ENCODE assay signal across 8 cellular contexts in the genomic region with DNA sequence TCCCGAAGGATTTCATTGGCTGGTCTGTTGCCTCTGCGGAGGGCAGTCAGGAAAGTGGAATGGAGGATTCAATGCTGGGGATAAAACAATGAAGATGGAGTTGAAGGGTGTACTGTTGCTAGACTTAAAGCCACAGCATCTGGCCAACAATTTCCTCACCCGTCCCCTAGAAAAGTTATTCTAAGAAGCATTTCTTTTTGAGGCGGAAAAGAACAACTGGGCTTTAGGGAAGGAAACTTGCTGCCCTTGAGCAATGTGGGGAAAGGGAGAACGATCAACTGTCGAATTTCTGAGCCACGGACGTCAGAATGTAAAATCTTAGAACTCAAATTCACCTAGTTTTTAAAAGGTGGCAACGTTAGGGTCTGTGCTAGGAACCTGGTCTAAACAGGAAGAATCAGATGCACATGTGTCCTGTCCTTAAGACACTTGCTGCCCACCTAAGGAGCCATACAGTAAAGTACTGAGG. TPM values are rescaled to one million over a fixed set of nuclear protein-coding genes. Genes with fewer than 3 reads are reported as not detected.
DNase-seq lines count a peak whose midpoint lies in the region; ATAC-seq, FAIRE-seq and TF ChIP-seq lines count a peak whose summit lies in the region.

No MANE protein-coding gene starts in this region.

- 2% methylated on average over 9 of the region's 9 CpGs for WGBS in A549 (ENCODE audit: missing lambda C conversion rate)
- 0 to 2% methylated on average over 9 of the region's 9 CpGs for WGBS in testis, 2 donors

- H3K9me3 Mint-ChIP-seq in activated naive CD8-positive, alpha-beta T cell treated with anti-CD3 and anti-CD28 coated beads, Interleukin-2, amount 10 ng/mL, durations not matched to agents 7 days and 5 days: peaks cover 7% of the 10 kb centered on the region

- H3K4me3 Mint-ChIP-seq in activated naive CD8-positive, alpha-beta T cell treated with anti-CD3 and anti-CD28 coated beads, Interleukin-2, amount 10 ng/mL, durations not matched to agents 7 days and 5 days: peak overlapping the region; percentile 90

- peaks cover 9% of the 10 kb centered on the region; the same call in 1 of the 3 replicates for H3K4me1 ChIP-seq in A549
- H3K4me1 ChIP-seq in testis: peaks cover 4% of the 10 kb centered on the region

- H3K4me1 Mint-ChIP-seq in activated naive CD8-positive, alpha-beta T cell treated with anti-CD3 and anti-CD28 coated beads, Interleukin-2, amount 10 ng/mL, durations not matched to agents 7 days and 5 days: peaks cover 21% of the 10 kb centered on the region

- TF ChIP-seq CTCF in A549 (IDR thresholded peaks at IDR 0.05) (no peak), kidney epithelial cell (IDR thresholded peaks at IDR 0.05; ENCODE audit: insufficient read depth, low read length, poor library complexity, severe bottlenecking) (no peak), testis (IDR thresholded peaks at IDR 0.05) (no peak)

- intact Hi-C loops in testis (cut with DNase I; ENCODE audit: low total_unique reads): no loop called here

- no peak for FAIRE-seq in A549 (lab: Jason Lieb, UNC)
- FAIRE-seq in GM19239 (lab: Jason Lieb, UNC): peak; percentile 87

- CTCF ChIA-PET in A549 (lab: Yijun Ruan, JAX): no interaction called here

- H3K4me2 ChIP-seq in A549: peak overlapping the region; percentile 88

- TF ChIP-seq RAD21 in A549 (conservative IDR thresholded peaks at IDR 0.05 in 1 of 2, IDR thresholded peaks at IDR 0.05 in 1 of 2): no peak

- H3K27ac ChIP-seq in A549 (peak overlapping the region; percentile 94 to 98), testis (peak overlapping the region; percentile 99)

- H3K9me3 ChIP-seq in A549: peaks cover 11% of the 10 kb centered on the region
- no peaks in the 10 kb centered on the region for H3K9me3 ChIP-seq in testis

- peaks cover 2% of the 10 kb centered on the region for H3K27me3 Mint-ChIP-seq in activated naive CD8-positive, alpha-beta T cell treated with anti-CD3 and anti-CD28 coated beads, Interleukin-2, amount 10 ng/mL, durations not matched to agents 7 days and 5 days

- peaks cover 11% of the 10 kb centered on the region for H3K36me3 Mint-ChIP-seq in activated naive CD8-positive, alpha-beta T cell treated with anti-CD3 and anti-CD28 coated beads, Interleukin-2, amount 10 ng/mL, durations not matched to agents 7 days and 5 days

- peak overlapping the region; percentile 83 for H3K4me3 ChIP-seq in A549
- H3K4me3 ChIP-seq in kidney epithelial cell (ENCODE audit: low read depth, low read length): peak overlapping the region; percentile 66
- H3K4me3 ChIP-seq in testis: peak overlapping the region; percentile 78 to 94

- ATAC-seq in A549: no peak
- ATAC-seq in activated naive CD8-positive, alpha-beta T cell treated with anti-CD3 and anti-CD28 coated beads, Interleukin-2, amount 10 ng/mL, durations not matched to agents 7 days and 5 days (ENCODE audit: low read depth): no peak

- POLR2A ChIA-PET in A549 (lab: Yijun Ruan, JAX): no interaction called here
- POLR2A ChIA-PET in activated naive CD8-positive, alpha-beta T cell treated with anti-CD3 and anti-CD28 coated beads, Interleukin-2, amount 10 ng/mL, durations not matched to agents 7 days and 5 days (lab: Charles Lee): interaction anchor here (0.7 to 1.8 kb wide), 2 partner anchors 18 to 59 kb away, joined by 3 to 5 read pairs; a partner anchor contains a TSS

- TF ChIP-seq POLR2A in A549 (IDR thresholded peaks at IDR 0.05; ENCODE audit: low read length): no peak
- no peak for TF ChIP-seq POLR2A in testis (IDR thresholded peaks at IDR 0.05)

- peak overlapping the region; percentile 99 for H3K27ac Mint-ChIP-seq in activated naive CD8-positive, alpha-beta T cell treated with anti-CD3 and anti-CD28 coated beads, Interleukin-2, amount 10 ng/mL, durations not matched to agents 7 days and 5 days

- H3K36me3 ChIP-seq in kidney epithelial cell (ENCODE audit: control insufficient read depth, insufficient read depth, low read length) (no peaks in the 10 kb centered on the region), testis (ENCODE audit: low read depth, missing control alignments) (no peaks in the 10 kb centered on the region)

- no peak for TF ChIP-seq EP300 in A549 (IDR thresholded peaks at IDR 0.05)

- H3K27me3 ChIP-seq in kidney epithelial cell (ENCODE audit: control insufficient read depth, insufficient read depth, low read length): no peaks in the 10 kb centered on the region
- H3K27me3 ChIP-seq in testis: no peaks in the 10 kb centered on the region

- peak in 1 of 2 experiments; percentile 90 for DNase-seq in A549 (ENCODE audit: low read depth in 1 of 2, low spot score in 1 of 2)
- DNase-seq in GM19239 (ENCODE audit: insufficient read length, low spot score): no peak
- DNase-seq in activated naive CD8-positive, alpha-beta T cell treated with anti-CD3 and anti-CD28 coated beads, Interleukin-2, amount 10 ng/mL, durations not matched to agents 7 days and 5 days: no peak
- DNase-seq in kidney epithelial cell (ENCODE audit: low read depth): peak; percentile 69
- DNase-seq in testis: no peak
- DNase-seq in ureter (ENCODE audit: low spot score): no peak
- no peak for DNase-seq in retina
- no peak for DNase-seq in middle frontal gyrus (ENCODE audit: extremely low spot score, low spot score)

TF ChIP-seq in A549, 52 proteins besides CTCF, POLR2A, EP300 and RAD21:
- TF ChIP-seq EHMT2 (IDR thresholded peaks at IDR 0.05; ENCODE audit: low read depth): no peak
- TF ChIP-seq, protein P1, sequence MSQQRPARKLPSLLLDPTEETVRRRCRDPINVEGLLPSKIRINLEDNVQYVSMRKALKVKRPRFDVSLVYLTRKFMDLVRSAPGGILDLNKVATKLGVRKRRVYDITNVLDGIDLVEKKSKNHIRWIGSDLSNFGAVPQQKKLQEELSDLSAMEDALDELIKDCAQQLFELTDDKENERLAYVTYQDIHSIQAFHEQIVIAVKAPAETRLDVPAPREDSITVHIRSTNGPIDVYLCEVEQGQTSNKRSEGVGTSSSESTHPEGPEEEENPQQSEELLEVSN (IDR thresholded peaks at IDR 0.05; ENCODE audit: borderline replicate concordance, low read depth): no peak
- TF ChIP-seq, protein P2, sequence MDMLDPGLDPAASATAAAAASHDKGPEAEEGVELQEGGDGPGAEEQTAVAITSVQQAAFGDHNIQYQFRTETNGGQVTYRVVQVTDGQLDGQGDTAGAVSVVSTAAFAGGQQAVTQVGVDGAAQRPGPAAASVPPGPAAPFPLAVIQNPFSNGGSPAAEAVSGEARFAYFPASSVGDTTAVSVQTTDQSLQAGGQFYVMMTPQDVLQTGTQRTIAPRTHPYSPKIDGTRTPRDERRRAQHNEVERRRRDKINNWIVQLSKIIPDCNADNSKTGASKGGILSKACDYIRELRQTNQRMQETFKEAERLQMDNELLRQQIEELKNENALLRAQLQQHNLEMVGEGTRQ (IDR thresholded peaks at IDR 0.05): no peak
- TF ChIP-seq CHD4 (IDR thresholded peaks at IDR 0.05; ENCODE audit: borderline replicate concordance): no peak
- TF ChIP-seq RCOR1 (IDR thresholded peaks at IDR 0.05; ENCODE audit: low read depth, low read length): no peak
- TF ChIP-seq, protein P3, sequence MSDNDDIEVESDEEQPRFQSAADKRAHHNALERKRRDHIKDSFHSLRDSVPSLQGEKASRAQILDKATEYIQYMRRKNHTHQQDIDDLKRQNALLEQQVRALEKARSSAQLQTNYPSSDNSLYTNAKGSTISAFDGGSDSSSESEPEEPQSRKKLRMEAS (IDR thresholded peaks at IDR 0.05): no peak
- no peak for TF ChIP-seq TP53 (CRISPR knock-in tag; IDR thresholded peaks at IDR 0.05)
- no peak for TF ChIP-seq RARB (CRISPR knock-in tag; IDR thresholded peaks at IDR 0.05)
- TF ChIP-seq, protein P4, sequence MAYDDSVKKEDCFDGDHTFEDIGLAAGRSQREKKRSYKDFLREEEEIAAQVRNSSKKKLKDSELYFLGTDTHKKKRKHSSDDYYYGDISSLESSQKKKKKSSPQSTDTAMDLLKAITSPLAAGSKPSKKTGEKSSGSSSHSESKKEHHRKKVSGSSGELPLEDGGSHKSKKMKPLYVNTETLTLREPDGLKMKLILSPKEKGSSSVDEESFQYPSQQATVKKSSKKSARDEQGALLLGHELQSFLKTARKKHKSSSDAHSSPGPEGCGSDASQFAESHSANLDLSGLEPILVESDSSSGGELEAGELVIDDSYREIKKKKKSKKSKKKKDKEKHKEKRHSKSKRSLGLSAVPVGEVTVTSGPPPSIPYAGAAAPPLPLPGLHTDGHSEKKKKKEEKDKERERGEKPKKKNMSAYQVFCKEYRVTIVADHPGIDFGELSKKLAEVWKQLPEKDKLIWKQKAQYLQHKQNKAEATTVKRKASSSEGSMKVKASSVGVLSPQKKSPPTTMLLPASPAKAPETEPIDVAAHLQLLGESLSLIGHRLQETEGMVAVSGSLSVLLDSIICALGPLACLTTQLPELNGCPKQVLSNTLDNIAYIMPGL (CRISPR knock-in tag; IDR thresholded peaks at IDR 0.05; ENCODE audit: borderline replicate concordance): no peak
- no peak for TF ChIP-seq ESRRA (IDR thresholded peaks at IDR 0.05; ENCODE audit: borderline replicate concordance, low read length)

RNA-seq across cellular contexts. Expression of a gene that starts 0.7 kb away (rescaled TPM):
- polyA plus RNA-seq in A549 (2011; rRNA removed) (21.1 and 23.4 TPM in 2 replicates), A549 (2017; fragmentation: RNase III; extraction: RNeasy Plus Mini Kit Qiagen cat#74134 plus additional on column Dnase treatment) (18.9 to 22.4 TPM (median 20.5 TPM) in 3 replicates), testis (ENCODE audit: insufficient read depth, low read depth, low replicate concordance) (234 TPM)
- 40.5 and 43.6 TPM in 2 replicates for polyA plus RNA-seq in A549 (2012; cell fraction: cytosol; rRNA removed)
- 17.6 and 23.0 TPM in 2 replicates for polyA plus RNA-seq in A549 (2012; cell fraction: nucleus; rRNA removed)
- 4.8 and 10.5 TPM in 2 replicates for polyA minus RNA-seq in A549 (2011; rRNA and poly(A)+ RNA removed)
- total RNA-seq in activated naive CD8-positive, alpha-beta T cell treated with anti-CD3 and anti-CD28 coated beads, Interleukin-2, amount 10 ng/mL, durations not matched to agents 7 days and 5 days: 1 to 10 TPM; 7.5 to 8.0 TPM
- total RNA-seq in kidney epithelial cell (8.3 and 8.4 TPM in 2 replicates), testis (10 to 100 TPM; 46.1 to 60.0 TPM), ureter (7.3 TPM)

RNA-seq across cellular contexts. Expression of a gene that starts 17.9 kb away (rescaled TPM):
- polyA plus RNA-seq in A549 (2011; rRNA removed) (49.5 and 75.7 TPM in 2 replicates), A549 (2017; fragmentation: RNase III; extraction: RNeasy Plus Mini Kit Qiagen cat#74134 plus additional on column Dnase treatment) (47.8 to 50.0 TPM (median 49.5 TPM) in 3 replicates), testis (ENCODE audit: insufficient read depth, low read depth, low replicate concordance) (73.2 TPM)
- polyA plus RNA-seq in A549 (2012; cell fraction: cytosol; rRNA removed): 26.6 and 39.9 TPM in 2 replicates
- 33.5 and 60.9 TPM in 2 replicates for polyA plus RNA-seq in A549 (2012; cell fraction: nucleus; rRNA removed)
- 17.9 and 21.6 TPM in 2 replicates for polyA minus RNA-seq in A549 (2011; rRNA and poly(A)+ RNA removed)
- 100 to 1,000 TPM; 138 TPM for total RNA-seq in activated naive CD8-positive, alpha-beta T cell treated with anti-CD3 and anti-CD28 coated beads, Interleukin-2, amount 10 ng/mL, durations not matched to agents 7 days and 5 days
- total RNA-seq in kidney epithelial cell (49.3 and 56.0 TPM in 2 replicates), testis (100 to 1,000 TPM; 109 to 136 TPM), ureter (140 TPM)
